Comparison of ENCODE assay signal across 1 cellular context in the genomic region with DNA sequence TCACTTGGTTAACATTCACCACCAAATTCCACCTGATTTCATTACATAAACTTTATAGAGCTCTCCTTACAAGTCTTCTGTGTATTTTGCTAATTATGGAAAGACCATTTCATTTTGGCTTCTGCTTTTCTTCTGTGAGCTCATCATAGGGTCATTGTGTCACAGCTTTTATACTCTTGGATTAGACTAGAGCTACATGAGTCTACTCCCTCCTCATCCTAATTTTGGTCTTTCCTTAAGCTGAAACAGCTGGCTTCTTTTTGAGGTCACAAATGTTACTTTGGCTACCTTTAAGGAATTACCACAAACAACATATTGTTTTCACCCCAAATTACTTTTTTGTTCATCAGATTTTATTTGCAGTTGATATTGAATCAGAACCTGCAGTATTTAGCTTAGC.
TF ChIP-seq lines count a peak whose summit lies in the region.

No MANE protein-coding gene starts in this region.

TF ChIP-seq in GM23338, 12 proteins besides CTCF, POLR2A, EP300 and RAD21 (continued from another document):
- TF ChIP-seq, protein P1, sequence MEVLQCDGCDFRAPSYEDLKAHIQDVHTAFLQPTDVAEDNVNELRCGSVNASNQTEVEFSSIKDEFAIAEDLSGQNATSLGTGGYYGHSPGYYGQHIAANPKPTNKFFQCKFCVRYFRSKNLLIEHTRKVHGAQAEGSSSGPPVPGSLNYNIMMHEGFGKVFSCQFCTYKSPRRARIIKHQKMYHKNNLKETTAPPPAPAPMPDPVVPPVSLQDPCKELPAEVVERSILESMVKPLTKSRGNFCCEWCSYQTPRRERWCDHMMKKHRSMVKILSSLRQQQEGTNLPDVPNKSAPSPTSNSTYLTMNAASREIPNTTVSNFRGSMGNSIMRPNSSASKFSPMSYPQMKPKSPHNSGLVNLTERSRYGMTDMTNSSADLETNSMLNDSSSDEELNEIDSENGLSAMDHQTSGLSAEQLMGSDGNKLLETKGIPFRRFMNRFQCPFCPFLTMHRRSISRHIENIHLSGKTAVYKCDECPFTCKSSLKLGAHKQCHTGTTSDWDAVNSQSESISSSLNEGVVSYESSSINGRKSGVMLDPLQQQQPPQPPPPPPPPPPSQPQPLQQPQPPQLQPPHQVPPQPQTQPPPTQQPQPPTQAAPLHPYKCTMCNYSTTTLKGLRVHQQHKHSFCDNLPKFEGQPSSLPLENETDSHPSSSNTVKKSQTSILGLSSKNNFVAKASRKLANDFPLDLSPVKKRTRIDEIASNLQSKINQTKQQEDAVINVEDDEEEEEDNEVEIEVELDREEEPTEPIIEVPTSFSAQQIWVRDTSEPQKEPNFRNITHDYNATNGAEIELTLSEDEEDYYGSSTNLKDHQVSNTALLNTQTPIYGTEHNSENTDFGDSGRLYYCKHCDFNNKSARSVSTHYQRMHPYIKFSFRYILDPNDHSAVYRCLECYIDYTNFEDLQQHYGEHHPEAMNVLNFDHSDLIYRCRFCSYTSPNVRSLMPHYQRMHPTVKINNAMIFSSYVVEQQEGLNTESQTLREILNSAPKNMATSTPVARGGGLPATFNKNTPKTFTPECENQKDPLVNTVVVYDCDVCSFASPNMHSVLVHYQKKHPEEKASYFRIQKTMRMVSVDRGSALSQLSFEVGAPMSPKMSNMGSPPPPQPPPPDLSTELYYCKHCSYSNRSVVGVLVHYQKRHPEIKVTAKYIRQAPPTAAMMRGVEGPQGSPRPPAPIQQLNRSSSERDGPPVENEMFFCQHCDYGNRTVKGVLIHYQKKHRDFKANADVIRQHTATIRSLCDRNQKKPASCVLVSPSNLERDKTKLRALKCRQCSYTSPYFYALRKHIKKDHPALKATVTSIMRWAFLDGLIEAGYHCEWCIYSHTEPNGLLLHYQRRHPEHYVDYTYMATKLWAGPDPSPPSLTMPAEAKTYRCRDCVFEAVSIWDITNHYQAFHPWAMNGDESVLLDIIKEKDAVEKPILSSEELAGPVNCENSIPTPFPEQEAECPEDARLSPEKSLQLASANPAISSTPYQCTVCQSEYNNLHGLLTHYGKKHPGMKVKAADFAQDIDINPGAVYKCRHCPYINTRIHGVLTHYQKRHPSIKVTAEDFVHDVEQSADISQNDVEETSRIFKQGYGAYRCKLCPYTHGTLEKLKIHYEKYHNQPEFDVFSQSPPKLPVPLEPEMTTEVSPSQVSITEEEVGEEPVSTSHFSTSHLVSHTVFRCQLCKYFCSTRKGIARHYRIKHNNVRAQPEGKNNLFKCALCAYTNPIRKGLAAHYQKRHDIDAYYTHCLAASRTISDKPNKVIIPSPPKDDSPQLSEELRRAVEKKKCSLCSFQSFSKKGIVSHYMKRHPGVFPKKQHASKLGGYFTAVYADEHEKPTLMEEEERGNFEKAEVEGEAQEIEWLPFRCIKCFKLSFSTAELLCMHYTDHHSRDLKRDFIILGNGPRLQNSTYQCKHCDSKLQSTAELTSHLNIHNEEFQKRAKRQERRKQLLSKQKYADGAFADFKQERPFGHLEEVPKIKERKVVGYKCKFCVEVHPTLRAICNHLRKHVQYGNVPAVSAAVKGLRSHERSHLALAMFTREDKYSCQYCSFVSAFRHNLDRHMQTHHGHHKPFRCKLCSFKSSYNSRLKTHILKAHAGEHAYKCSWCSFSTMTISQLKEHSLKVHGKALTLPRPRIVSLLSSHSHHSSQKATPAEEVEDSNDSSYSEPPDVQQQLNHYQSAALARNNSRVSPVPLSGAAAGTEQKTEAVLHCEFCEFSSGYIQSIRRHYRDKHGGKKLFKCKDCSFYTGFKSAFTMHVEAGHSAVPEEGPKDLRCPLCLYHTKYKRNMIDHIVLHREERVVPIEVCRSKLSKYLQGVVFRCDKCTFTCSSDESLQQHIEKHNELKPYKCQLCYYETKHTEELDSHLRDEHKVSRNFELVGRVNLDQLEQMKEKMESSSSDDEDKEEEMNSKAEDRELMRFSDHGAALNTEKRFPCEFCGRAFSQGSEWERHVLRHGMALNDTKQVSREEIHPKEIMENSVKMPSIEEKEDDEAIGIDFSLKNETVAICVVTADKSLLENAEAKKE (CRISPR knock-in tag; IDR thresholded peaks at IDR 0.05): no peak
- no peak for TF ChIP-seq CREB1 (CRISPR knock-in tag; IDR thresholded peaks at IDR 0.05; ENCODE audit: low read depth)
- no peak for TF ChIP-seq EZH2phosphoT487 (IDR thresholded peaks at IDR 0.05; ENCODE audit: unreplicated experiment)
- no peak for TF ChIP-seq ZNF331 (CRISPR knock-in tag; IDR thresholded peaks at IDR 0.05; ENCODE audit: low read depth)
